In genomic region chr1:43570784-43571183, GRCh38 we compare ENCODE assay signal across 21 cellular contexts. TPM values are rescaled to one million over a fixed set of nuclear protein-coding genes. Genes with fewer than 3 reads are reported as not detected.
A peak's percentile ranks its signal among the peaks of the same experiment; 100 is the strongest.
DNase-seq lines count a peak whose midpoint lies in the region; ATAC-seq and TF ChIP-seq lines count a peak whose summit lies in the region.
"Had no signal": no experiment of that assay in that cellular context is flagged by ENCODE, and none has a peak within 500 bp of the region (broad histone marks: within the 10 kb centered on the region; RNA-seq: fewer than 3 reads in every experiment).

No MANE protein-coding gene starts in this region.

- TF ChIP-seq CTCF in brain (conservative IDR thresholded peaks at IDR 0.05), result no peak
- no peak for TF ChIP-seq CTCF in nephron (IDR thresholded peaks at IDR 0.05; ENCODE audit: unreplicated experiment in 3 of 3)

- peaks cover 43% of the 10 kb centered on the region for H3K36me3 Mint-ChIP-seq in brain
- peaks cover 25% of the 10 kb centered on the region for H3K36me3 Mint-ChIP-seq in nephron (ENCODE audit: low read depth)

- no peaks in the 10 kb centered on the region for H3K27me3 Mint-ChIP-seq in brain
- peaks cover 6% of the 10 kb centered on the region for H3K27me3 Mint-ChIP-seq in nephron (ENCODE audit: low read depth)

- H3K9me3 Mint-ChIP-seq in brain, result no peaks in the 10 kb centered on the region
- H3K9me3 Mint-ChIP-seq in nephron, result no peaks in the 10 kb centered on the region
- H3K9me3 Mint-ChIP-seq: IgD-negative memory B cell had no signal

- peak; percentile 44 for DNase-seq in retina
- DNase-seq in SIG-M5 (lab: John Stamatoyannopoulos, UW), result no peak
- DNase-seq in putamen (ENCODE audit: low spot score), result no peak
- DNase-seq in activated CD4-positive, CD25-positive, alpha-beta regulatory T cell (lab: John Stamatoyannopoulos, UW), result no peak
- DNase-seq: BE2C, Calu3, DMS153, DND-41, MM.1S, NCI-H1694, NCI-H2081, NCI-H2227 treated with DMSO at 0.1 percent for 48 hours, NCI-H69, SJCRH30 had no signal

- ATAC-seq in GM21367 (IDR thresholded peaks at IDR 0.05; ENCODE audit: unreplicated experiment), result no peak
- ATAC-seq: HCT116, Panc1, SK-N-SH treated with all-trans-retinoic acid at 6 μM for 48 hours had no signal

- H3K27ac Mint-ChIP-seq in brain, result peak overlapping the region; percentile 21 to 89 (median 84)
- H3K27ac Mint-ChIP-seq in nephron, result peak overlapping the region; percentile 3 to 44 (median 29)

- H3K4me3 Mint-ChIP-seq in brain, result peak overlapping the region in 1 of 5 experiments; percentile 10
- peak overlapping the region in 1 of 3 experiments; percentile 4 for H3K4me3 Mint-ChIP-seq in nephron
- H3K4me3 Mint-ChIP-seq: IgD-negative memory B cell had no signal

- H3K4me1 Mint-ChIP-seq in brain (peaks cover 71% of the 10 kb centered on the region), nephron (peaks cover 32% of the 10 kb centered on the region)

RNA-seq across cellular contexts. Expression of gene PTPRF, which starts 40.1 kb away (rescaled TPM):
- polyA plus RNA-seq in brain (ENCODE audit: insufficient read depth, low read depth, low replicate concordance), result 147 TPM
- polyA plus RNA-seq: IgD-negative memory B cell had no signal
